Comparison of ENCODE assay signal across 7 cellular contexts in the genomic region with DNA sequence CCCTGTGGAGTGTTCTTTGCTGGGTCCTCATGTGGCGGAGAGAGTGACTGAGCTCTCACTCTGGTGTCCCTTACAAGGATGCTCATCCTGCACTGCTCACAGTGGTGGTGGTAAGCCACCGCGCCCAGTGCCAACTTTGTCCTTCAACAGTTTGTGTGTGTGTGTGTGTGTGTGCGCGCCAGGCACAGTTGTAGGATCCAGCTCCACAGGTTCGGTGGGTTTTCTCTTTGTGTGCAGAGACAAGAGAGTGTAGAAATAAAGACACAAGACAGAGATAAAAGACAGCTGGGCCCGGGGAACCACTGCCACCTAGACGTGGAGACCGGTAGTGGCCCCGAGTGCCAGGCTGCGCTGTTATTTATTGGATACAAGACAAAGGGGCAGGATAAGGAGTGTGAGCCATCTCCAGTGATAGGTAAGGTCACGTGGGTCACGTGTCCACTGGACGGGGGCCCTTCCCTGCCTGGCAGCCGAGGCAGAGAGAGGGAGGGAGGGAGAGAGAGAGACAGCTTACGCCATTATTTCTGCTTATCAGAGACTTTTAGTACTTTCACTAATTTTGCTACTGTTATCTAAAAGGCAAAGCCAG. TPM values are rescaled to one million over a fixed set of nuclear protein-coding genes. Genes with fewer than 3 reads are reported as not detected.
DNase-seq lines count a peak whose midpoint lies in the region; ATAC-seq, FAIRE-seq and TF ChIP-seq lines count a peak whose summit lies in the region.
"Not testable (repeated sequence)": the region's sequence is repeated elsewhere in the genome, so short reads cannot be mapped to it uniquely, and the experiment has no call there.

No MANE protein-coding gene starts in this region.

- peak; percentile 73 for ATAC-seq in left colon

- TF ChIP-seq CTCF in GM12872 (IDR thresholded peaks at IDR 0.05; ENCODE audit: insufficient read depth, low read depth, low read length): peak; percentile 67

- H3K9me3 ChIP-seq in SJCRH30 (replicated peaks); small intestine (ENCODE audit: control insufficient read depth, low read depth): not testable (repeated sequence)

- 7 to 28% (median 21%) methylated on average over 15 to 16 of the region's 16 CpGs for WGBS in small intestine, 3 donors

- not testable (repeated sequence) for FAIRE-seq in small intestine (lab: Jason Lieb, UNC)

- DNase-seq in NCI-H146 (lab: John Stamatoyannopoulos, UW) (peak; percentile 79), SJCRH30 (peak; percentile 83 to 87), activated T-cell treated with anti-CD3 and anti-CD28 coated beads for 48 hours (ENCODE audit: low read depth) (peak; percentile 73), left colon (peak; percentile 75 to 81), small intestine (peak; percentile 67)
- DNase-seq in effector CD8-positive, alpha-beta T cell (lab: John Stamatoyannopoulos, UW): peak; percentile 54

- intact Hi-C loops in left colon (cut with DNase I, micrococcal nuclease): loop anchor here in 1 of 2 donors (5.0 kb wide), 1 partner anchor 63 kb away; no protein-coding TSS in a partner anchor

- not testable (repeated sequence) for H3K27me3 ChIP-seq in SJCRH30; small intestine (ENCODE audit: control insufficient read depth in 2 of 2, insufficient read depth in 2 of 2, low read length in 2 of 2)

- not testable (repeated sequence) for H3K27ac ChIP-seq in SJCRH30
- peak overlapping the region; percentile 48 to 77 for H3K27ac ChIP-seq in small intestine (ENCODE audit: low read depth in 1 of 2, low read length in 1 of 2)

- H3K4me1 ChIP-seq in SJCRH30; small intestine (ENCODE audit: control insufficient read depth in 2 of 2, insufficient read depth in 1 of 2, low read depth in 1 of 2, low read length in 1 of 2): not testable (repeated sequence)

- H3K36me3 ChIP-seq in SJCRH30; small intestine (ENCODE audit: control insufficient read depth in 2 of 2, insufficient read depth in 2 of 2, low read length in 2 of 2): not testable (repeated sequence)

- H3K4me3 ChIP-seq in SJCRH30: peak overlapping the region; percentile 39
- not testable (repeated sequence) for H3K4me3 ChIP-seq in small intestine (ENCODE audit: low read depth in 1 of 2, low read length in 2 of 2)

RNA-seq across cellular contexts. Expression of a gene that starts 7.1 kb away (rescaled TPM):
- 72.6 and 74.7 TPM in 2 replicates for total RNA-seq in SJCRH30 (2014; rRNA removed; shearing (Covaris generic))
- total RNA-seq in left colon: 10 to 100 TPM; 20.7 to 29.6 TPM
- polyA plus RNA-seq in small intestine: 10 to 100 TPM; 24.2 to 42.1 (median 25.9) TPM

RNA-seq across cellular contexts. Expression of a gene that starts 33.3 kb away (rescaled TPM):
- total RNA-seq in SJCRH30 (2014; rRNA removed; shearing (Covaris generic)): 53.1 and 55.5 TPM in 2 replicates
- total RNA-seq in left colon: 10 to 100 TPM; 15.2 to 16.4 TPM
- polyA plus RNA-seq in small intestine: 10 to 100 TPM; 17.4 to 34.5 (median 21.3) TPM

RNA-seq across cellular contexts. Expression of a gene that starts 35.6 kb away (rescaled TPM):
- total RNA-seq in SJCRH30 (2014; rRNA removed; shearing (Covaris generic)): 1.5 and 1.9 TPM in 2 replicates
- total RNA-seq in left colon: 1 to 10 TPM in 1 of 2 donors, under 1 TPM in 1; 0.67 to 2.6 TPM
- 1 to 10 TPM in 2 of 3 donors, not detected in 1; 1.6 to 3.7 TPM for polyA plus RNA-seq in small intestine

RNA-seq across cellular contexts. Expression of a gene that starts 55.4 kb away (rescaled TPM):
- 0.20 TPM in 1 of 2 replicates, not detected in the other for total RNA-seq in SJCRH30 (2014; rRNA removed; shearing (Covaris generic))
- total RNA-seq in left colon: under 1 TPM; 0.49 to 0.87 TPM
- polyA plus RNA-seq in small intestine: under 1 TPM in 2 of 3 donors, not detected in 1; 0.27 to 0.66 TPM
